ENCODE assay signal across 25 cellular contexts in the genomic region with DNA sequence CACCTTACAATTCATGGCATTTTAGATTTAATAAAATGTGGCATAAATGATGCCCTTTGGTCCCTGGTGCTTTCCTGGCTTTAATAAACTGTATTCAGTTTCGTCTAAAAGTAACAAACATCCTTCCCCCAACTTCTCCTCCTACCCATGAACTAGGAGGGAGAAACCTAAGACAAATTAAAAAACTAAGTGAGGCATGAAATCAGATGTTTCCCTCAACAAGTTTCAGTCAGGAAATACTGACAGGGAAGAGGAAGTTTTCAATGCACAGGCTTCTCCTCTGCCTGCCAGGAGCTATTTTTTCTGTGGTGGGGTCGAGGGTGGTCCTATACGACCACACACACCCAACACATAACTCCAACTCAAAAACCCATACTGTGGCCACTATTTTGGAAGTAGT. TPM values are rescaled to one million over a fixed set of nuclear protein-coding genes. Genes with fewer than 3 reads are reported as not detected.
DNase-seq lines count a peak whose midpoint lies in the region; ATAC-seq and FAIRE-seq lines count a peak whose summit lies in the region.
"Had no signal": no experiment of that assay in that cellular context is flagged by ENCODE, and none has a peak within 500 bp of the region (broad histone marks: within the 10 kb centered on the region; RNA-seq: fewer than 3 reads in every experiment).

No MANE protein-coding gene starts in this region.

- H3K4me3 Mint-ChIP-seq in CD4-positive, CD25-positive, alpha-beta regulatory T cell, result peak overlapping the region in 2 of 4 donors; percentile 32 to 36
- H3K4me3 Mint-ChIP-seq in T-helper 17 cell, result no peak overlapping the region
- H3K4me3 Mint-ChIP-seq: activated naive CD4-positive, alpha-beta T cell treated with anti-CD3 and anti-CD28 coated beads for 36 hours; neural crest cell had no signal

- peaks cover 44% of the 10 kb centered on the region for H3K4me1 ChIP-seq in CD4-positive, CD25-positive, alpha-beta regulatory T cell (ENCODE audit: control insufficient read depth, insufficient read depth, low read length, poor library complexity, severe bottlenecking)
- H3K4me1 ChIP-seq: body of pancreas had no signal

- no peak overlapping the region for H3K4me3 ChIP-seq in CD4-positive, CD25-positive, alpha-beta regulatory T cell (ENCODE audit: low read depth, low read length)
- H3K4me3 ChIP-seq: body of pancreas, hepatocyte, psoas muscle had no signal

- peak overlapping the region; percentile 28 for H3K27ac ChIP-seq in CD4-positive, CD25-positive, alpha-beta regulatory T cell (ENCODE audit: insufficient read depth, low read length, poor library complexity, severe bottlenecking)
- H3K27ac ChIP-seq: body of pancreas, hepatocyte, psoas muscle had no signal

- peak; percentile 74 for FAIRE-seq in GM18507 (lab: Jason Lieb, UNC)
- FAIRE-seq: H1, HepG2, kidney, small intestine had no signal

- no peaks in the 10 kb centered on the region for H3K9me3 ChIP-seq in CD4-positive, CD25-positive, alpha-beta regulatory T cell (ENCODE audit: control insufficient read depth in 2 of 2, low read length in 2 of 2)
- no peaks in the 10 kb centered on the region for H3K9me3 ChIP-seq in T-helper 17 cell (ENCODE audit: control insufficient read depth, low read length, poor library complexity, severe bottlenecking)
- H3K9me3 ChIP-seq: body of pancreas, psoas muscle had no signal

- no peaks in the 10 kb centered on the region for H3K9me3 Mint-ChIP-seq in CD4-positive, CD25-positive, alpha-beta regulatory T cell
- H3K9me3 Mint-ChIP-seq: activated naive CD4-positive, alpha-beta T cell treated with anti-CD3 and anti-CD28 coated beads for 36 hours; neural crest cell had no signal

- peaks cover 27% of the 10 kb centered on the region for H3K36me3 ChIP-seq in CD4-positive, CD25-positive, alpha-beta regulatory T cell (ENCODE audit: control insufficient read depth, insufficient read depth, low read length)

- DNase-seq in CD4-positive, CD25-positive, alpha-beta regulatory T cell, result no peak
- DNase-seq in GM18507 (ENCODE audit: extremely low spot score, insufficient read length, low read depth) (no peak), T-helper 17 cell (no peak), left kidney (ENCODE audit: low read depth, low spot score) (peak; percentile 55), DMS114 treated with DMSO at 0.1 percent for 48 hours (lab: John Stamatoyannopoulos, UW; ENCODE audit: unreplicated experiment) (no peak), NCI-H2171 (lab: John Stamatoyannopoulos, UW) (no peak)
- DNase-seq in activated CD4-positive, alpha-beta T cell treated with anti-CD3 and anti-CD28 coated beads for 1 hour, result no peak
- DNase-seq: activated CD4-positive, alpha-beta T cell treated with anti-CD3 and anti-CD28 coated beads for 48 hours; activated naive CD4-positive, alpha-beta T cell treated with anti-CD3 and anti-CD28 coated beads for 36 hours; body of pancreas; DMS 273 treated with DMSO at 0.1 percent for 48 hours; kidney; mesendoderm; NCI-H2081 treated with DMSO at 0.1 percent for 48 hours; NCI-H510A; OCI-M1; psoas muscle; SHP77 treated with DMSO at 0.1 percent for 48 hours; small intestine; stimulated activated CD4-positive, alpha-beta T cell treated with anti-CD3 and anti-CD28 coated beads, Interleukin-4, amount 100 ng/mL, for 1 hour had no signal

- peak overlapping the region in 2 of 3 donors; percentile 13 to 43 for H3K27ac Mint-ChIP-seq in CD4-positive, CD25-positive, alpha-beta regulatory T cell
- H3K27ac Mint-ChIP-seq in T-helper 17 cell, result no peak overlapping the region
- H3K27ac Mint-ChIP-seq: activated naive CD4-positive, alpha-beta T cell treated with anti-CD3 and anti-CD28 coated beads for 36 hours had no signal

- H3K27me3 ChIP-seq in CD4-positive, CD25-positive, alpha-beta regulatory T cell (ENCODE audit: control insufficient read depth, insufficient read depth, low read length), result no peaks in the 10 kb centered on the region
- H3K27me3 ChIP-seq: body of pancreas, hepatocyte had no signal

- H3K4me1 Mint-ChIP-seq in CD4-positive, CD25-positive, alpha-beta regulatory T cell, result peaks cover 36 to 78% (median 63%) of the 10 kb centered on the region in 4 donors
- H3K4me1 Mint-ChIP-seq in T-helper 17 cell, result peaks cover 40% of the 10 kb centered on the region
- H3K4me1 Mint-ChIP-seq: neural crest cell had no signal

- peaks cover 33% of the 10 kb centered on the region for H3K36me3 Mint-ChIP-seq in CD4-positive, CD25-positive, alpha-beta regulatory T cell
- H3K36me3 Mint-ChIP-seq in T-helper 17 cell (ENCODE audit: low read depth), result peaks cover 9% of the 10 kb centered on the region

- no peak for ATAC-seq in CD4-positive, CD25-positive, alpha-beta regulatory T cell (ENCODE audit: low read depth in 2 of 2)
- ATAC-seq in T-helper 17 cell (peak; percentile 27), GM19023 (IDR thresholded peaks at IDR 0.05; ENCODE audit: unreplicated experiment) (no peak)
- ATAC-seq: body of pancreas, HepG2, psoas muscle had no signal

- no peaks in the 10 kb centered on the region for H3K27me3 Mint-ChIP-seq in CD4-positive, CD25-positive, alpha-beta regulatory T cell
- no peaks in the 10 kb centered on the region for H3K27me3 Mint-ChIP-seq in T-helper 17 cell

RNA-seq across cellular contexts. Expression of a gene that starts 10.0 kb away (rescaled TPM):
- 109 TPM for total RNA-seq in CD4-positive, CD25-positive, alpha-beta regulatory T cell
- polyA plus RNA-seq in CD4-positive, CD25-positive, alpha-beta regulatory T cell, result 10 to 100 TPM; 49.4 to 66.8 (median 61.8) TPM
- 10 to 100 TPM; 72.1 to 94.0 TPM for total RNA-seq in T-helper 17 cell
